In the genomic region with DNA sequence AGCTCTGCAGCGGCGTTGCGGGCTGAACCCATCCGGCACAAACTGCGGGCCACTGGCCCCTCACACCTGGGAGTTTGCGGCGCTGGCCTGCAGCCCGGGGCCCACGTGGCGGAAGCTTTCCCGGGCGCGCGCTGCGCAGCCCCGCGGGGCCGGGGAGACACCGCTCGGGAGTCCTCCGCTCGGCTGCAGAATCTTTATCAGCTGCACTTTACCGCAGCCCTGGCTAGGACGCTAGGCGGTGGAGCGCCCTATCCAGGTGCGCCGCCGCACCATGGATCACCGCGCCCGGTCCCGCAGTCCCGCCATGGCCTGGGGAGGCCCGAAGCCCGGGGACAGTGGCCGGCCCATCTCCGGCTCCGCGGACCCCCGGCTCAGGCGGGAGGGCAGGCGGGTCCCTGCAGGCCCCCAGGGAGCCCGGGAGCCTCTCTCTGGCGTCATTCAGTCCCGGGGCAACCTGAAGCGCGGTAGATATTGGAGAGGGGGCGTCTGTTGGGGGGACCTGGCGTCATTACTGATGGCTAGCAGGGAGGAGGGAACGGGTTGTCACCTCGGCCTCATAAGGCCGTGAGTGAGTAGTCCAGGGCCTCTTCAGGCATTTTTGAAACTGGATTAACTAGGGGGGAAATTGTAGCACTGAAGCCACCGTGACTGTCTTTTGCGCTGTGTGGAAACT, we compare ENCODE assay signal across 1 cellular context.
TF ChIP-seq lines count a peak whose summit lies in the region.

No MANE protein-coding gene starts in this region.

TF ChIP-seq in K562, 482 proteins besides CTCF, POLR2A, EP300 and RAD21 (continued from another document):
- TF ChIP-seq, protein P1, sequence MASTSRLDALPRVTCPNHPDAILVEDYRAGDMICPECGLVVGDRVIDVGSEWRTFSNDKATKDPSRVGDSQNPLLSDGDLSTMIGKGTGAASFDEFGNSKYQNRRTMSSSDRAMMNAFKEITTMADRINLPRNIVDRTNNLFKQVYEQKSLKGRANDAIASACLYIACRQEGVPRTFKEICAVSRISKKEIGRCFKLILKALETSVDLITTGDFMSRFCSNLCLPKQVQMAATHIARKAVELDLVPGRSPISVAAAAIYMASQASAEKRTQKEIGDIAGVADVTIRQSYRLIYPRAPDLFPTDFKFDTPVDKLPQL (IDR thresholded peaks at IDR 0.05; ENCODE audit: extremely low read depth, insufficient read length) = no peak
- no peak for TF ChIP-seq EP400 (IDR thresholded peaks at IDR 0.05)
- TF ChIP-seq E2F6 (IDR thresholded peaks at IDR 0.05; ENCODE audit: borderline replicate concordance in 1 of 2, extremely low read depth in 1 of 2, insufficient read depth in 1 of 2, insufficient read length in 1 of 2, low read depth in 1 of 2, low read length in 1 of 2, poor library complexity in 1 of 2, severe bottlenecking in 1 of 2) = peak in 1 of 2 experiments; percentile 55
- peak; percentile 56 for TF ChIP-seq L3MBTL2 (IDR thresholded peaks at IDR 0.05)
